In the genomic region with DNA sequence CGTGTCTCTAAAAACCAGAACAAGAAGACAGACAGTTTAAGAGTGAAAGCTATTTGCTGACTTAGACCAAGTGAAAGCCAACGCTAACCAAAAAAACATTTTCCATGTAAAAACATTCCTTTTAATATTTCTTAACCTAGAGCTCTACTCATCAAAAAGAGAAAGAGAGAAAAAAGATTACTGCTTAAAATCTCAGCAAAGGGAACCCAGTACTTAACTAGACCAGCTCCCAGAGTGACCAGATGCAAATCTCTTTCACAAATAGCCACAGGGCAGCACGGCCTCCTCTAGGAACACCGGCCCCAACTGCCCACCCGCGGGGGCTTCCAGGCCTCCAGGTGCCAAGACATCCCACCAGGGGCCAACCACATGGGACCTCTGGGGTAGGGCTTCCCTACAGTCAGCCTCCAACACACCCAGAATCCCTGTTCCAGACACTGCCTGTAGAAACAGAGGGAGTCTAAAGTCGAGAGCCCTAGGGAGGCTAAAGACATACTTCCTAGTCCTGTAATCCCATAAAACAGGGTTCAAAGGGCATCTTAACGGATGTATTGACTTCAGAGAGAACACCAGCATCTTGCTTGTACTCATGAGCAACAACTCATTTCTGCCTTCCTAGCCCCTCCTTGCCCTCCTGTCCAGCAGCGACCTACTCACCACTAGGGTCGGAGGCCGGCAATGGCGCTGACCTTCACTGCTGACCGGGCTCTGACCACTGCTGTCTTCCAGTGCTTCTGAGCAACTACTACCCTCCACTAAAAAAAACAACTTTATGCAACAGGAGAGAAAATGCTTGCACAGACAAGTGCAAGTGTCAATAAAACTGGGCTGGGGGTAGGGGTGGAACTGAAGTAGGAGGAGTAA, we compare ENCODE assay signal across 1 cellular context.
TF ChIP-seq lines count a peak whose summit lies in the region.

No MANE protein-coding gene starts in this region.

TF ChIP-seq in HepG2, 621 proteins besides CTCF, POLR2A, EP300 and RAD21 (continued from another document and continues in another):
- no peak for TF ChIP-seq ZNF282 (IDR thresholded peaks at IDR 0.05; ENCODE audit: partially characterized antibody)
- TF ChIP-seq, protein P1, sequence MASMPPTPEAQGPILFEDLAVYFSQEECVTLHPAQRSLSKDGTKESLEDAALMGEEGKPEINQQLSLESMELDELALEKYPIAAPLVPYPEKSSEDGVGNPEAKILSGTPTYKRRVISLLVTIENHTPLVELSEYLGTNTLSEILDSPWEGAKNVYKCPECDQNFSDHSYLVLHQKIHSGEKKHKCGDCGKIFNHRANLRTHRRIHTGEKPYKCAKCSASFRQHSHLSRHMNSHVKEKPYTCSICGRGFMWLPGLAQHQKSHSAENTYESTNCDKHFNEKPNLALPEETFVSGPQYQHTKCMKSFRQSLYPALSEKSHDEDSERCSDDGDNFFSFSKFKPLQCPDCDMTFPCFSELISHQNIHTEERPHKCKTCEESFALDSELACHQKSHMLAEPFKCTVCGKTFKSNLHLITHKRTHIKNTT (CRISPR knock-in tag; IDR thresholded peaks at IDR 0.05) = no peak
- TF ChIP-seq, protein P2, sequence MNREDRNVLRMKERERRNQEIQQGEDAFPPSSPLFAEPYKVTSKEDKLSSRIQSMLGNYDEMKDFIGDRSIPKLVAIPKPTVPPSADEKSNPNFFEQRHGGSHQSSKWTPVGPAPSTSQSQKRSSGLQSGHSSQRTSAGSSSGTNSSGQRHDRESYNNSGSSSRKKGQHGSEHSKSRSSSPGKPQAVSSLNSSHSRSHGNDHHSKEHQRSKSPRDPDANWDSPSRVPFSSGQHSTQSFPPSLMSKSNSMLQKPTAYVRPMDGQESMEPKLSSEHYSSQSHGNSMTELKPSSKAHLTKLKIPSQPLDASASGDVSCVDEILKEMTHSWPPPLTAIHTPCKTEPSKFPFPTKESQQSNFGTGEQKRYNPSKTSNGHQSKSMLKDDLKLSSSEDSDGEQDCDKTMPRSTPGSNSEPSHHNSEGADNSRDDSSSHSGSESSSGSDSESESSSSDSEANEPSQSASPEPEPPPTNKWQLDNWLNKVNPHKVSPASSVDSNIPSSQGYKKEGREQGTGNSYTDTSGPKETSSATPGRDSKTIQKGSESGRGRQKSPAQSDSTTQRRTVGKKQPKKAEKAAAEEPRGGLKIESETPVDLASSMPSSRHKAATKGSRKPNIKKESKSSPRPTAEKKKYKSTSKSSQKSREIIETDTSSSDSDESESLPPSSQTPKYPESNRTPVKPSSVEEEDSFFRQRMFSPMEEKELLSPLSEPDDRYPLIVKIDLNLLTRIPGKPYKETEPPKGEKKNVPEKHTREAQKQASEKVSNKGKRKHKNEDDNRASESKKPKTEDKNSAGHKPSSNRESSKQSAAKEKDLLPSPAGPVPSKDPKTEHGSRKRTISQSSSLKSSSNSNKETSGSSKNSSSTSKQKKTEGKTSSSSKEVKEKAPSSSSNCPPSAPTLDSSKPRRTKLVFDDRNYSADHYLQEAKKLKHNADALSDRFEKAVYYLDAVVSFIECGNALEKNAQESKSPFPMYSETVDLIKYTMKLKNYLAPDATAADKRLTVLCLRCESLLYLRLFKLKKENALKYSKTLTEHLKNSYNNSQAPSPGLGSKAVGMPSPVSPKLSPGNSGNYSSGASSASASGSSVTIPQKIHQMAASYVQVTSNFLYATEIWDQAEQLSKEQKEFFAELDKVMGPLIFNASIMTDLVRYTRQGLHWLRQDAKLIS (CRISPR knock-in tag; IDR thresholded peaks at IDR 0.05) = no peak
- no peak for TF ChIP-seq MLLT10 (CRISPR knock-in tag; IDR thresholded peaks at IDR 0.05)
- no peak for TF ChIP-seq MED1 (CRISPR knock-in tag; IDR thresholded peaks at IDR 0.05)
- TF ChIP-seq ZNF350 (CRISPR knock-in tag; IDR thresholded peaks at IDR 0.05; ENCODE audit: borderline replicate concordance, low read depth) = no peak; the same call in 1 of the 2 replicates
- no peak for TF ChIP-seq SRSF9 (IDR thresholded peaks at IDR 0.05; ENCODE audit: borderline replicate concordance, insufficient read depth, low read depth, low read length, poor library complexity, severe bottlenecking)
- no peak for TF ChIP-seq ZNF136 (CRISPR knock-in tag; IDR thresholded peaks at IDR 0.05; ENCODE audit: low read depth)
- TF ChIP-seq, protein P3, sequence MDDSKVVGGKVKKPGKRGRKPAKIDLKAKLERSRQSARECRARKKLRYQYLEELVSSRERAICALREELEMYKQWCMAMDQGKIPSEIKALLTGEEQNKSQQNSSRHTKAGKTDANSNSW (CRISPR knock-in tag; IDR thresholded peaks at IDR 0.05; ENCODE audit: borderline replicate concordance) = no peak
- TF ChIP-seq AGO2 (optimal IDR thresholded peaks at IDR 0.05; ENCODE audit: low read depth, low read length) = no peak
- TF ChIP-seq, protein P4, sequence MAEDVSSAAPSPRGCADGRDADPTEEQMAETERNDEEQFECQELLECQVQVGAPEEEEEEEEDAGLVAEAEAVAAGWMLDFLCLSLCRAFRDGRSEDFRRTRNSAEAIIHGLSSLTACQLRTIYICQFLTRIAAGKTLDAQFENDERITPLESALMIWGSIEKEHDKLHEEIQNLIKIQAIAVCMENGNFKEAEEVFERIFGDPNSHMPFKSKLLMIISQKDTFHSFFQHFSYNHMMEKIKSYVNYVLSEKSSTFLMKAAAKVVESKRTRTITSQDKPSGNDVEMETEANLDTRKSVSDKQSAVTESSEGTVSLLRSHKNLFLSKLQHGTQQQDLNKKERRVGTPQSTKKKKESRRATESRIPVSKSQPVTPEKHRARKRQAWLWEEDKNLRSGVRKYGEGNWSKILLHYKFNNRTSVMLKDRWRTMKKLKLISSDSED (CRISPR knock-in tag; IDR thresholded peaks at IDR 0.05) = no peak
- TF ChIP-seq ARNT (IDR thresholded peaks at IDR 0.05) = no peak
- no peak for TF ChIP-seq SRF (IDR thresholded peaks at IDR 0.05; ENCODE audit: low read depth, low read length)
- TF ChIP-seq ARHGAP35 (CRISPR knock-in tag; IDR thresholded peaks at IDR 0.05; ENCODE audit: borderline replicate concordance) = no peak
- no peak for TF ChIP-seq KLF15 (CRISPR knock-in tag; IDR thresholded peaks at IDR 0.05; ENCODE audit: borderline replicate concordance)
- TF ChIP-seq, protein P5, sequence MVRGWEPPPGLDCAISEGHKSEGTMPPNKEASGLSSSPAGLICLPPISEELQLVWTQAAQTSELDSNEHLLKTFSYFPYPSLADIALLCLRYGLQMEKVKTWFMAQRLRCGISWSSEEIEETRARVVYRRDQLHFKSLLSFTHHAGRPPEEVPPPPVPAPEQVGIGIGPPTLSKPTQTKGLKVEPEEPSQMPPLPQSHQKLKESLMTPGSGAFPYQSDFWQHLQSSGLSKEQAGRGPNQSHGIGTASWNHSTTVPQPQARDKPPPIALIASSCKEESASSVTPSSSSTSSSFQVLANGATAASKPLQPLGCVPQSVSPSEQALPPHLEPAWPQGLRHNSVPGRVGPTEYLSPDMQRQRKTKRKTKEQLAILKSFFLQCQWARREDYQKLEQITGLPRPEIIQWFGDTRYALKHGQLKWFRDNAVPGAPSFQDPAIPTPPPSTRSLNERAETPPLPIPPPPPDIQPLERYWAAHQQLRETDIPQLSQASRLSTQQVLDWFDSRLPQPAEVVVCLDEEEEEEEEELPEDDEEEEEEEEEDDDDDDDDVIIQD (CRISPR knock-in tag; IDR thresholded peaks at IDR 0.05; ENCODE audit: low read depth) = peak; percentile 35; the same call in 1 of the 2 replicates
- TF ChIP-seq ZNF382 (CRISPR knock-in tag; IDR thresholded peaks at IDR 0.05; ENCODE audit: borderline replicate concordance) = no peak
- TF ChIP-seq, protein P6, sequence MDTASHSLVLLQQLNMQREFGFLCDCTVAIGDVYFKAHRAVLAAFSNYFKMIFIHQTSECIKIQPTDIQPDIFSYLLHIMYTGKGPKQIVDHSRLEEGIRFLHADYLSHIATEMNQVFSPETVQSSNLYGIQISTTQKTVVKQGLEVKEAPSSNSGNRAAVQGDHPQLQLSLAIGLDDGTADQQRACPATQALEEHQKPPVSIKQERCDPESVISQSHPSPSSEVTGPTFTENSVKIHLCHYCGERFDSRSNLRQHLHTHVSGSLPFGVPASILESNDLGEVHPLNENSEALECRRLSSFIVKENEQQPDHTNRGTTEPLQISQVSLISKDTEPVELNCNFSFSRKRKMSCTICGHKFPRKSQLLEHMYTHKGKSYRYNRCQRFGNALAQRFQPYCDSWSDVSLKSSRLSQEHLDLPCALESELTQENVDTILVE (CRISPR knock-in tag; IDR thresholded peaks at IDR 0.05) = no peak
- no peak for TF ChIP-seq CEBPG (CRISPR knock-in tag; IDR thresholded peaks at IDR 0.05)
- no peak for TF ChIP-seq GABPA (IDR thresholded peaks at IDR 0.05; ENCODE audit: low read depth, low read length)
- no peak for TF ChIP-seq GABPA (CRISPR knock-in tag; IDR thresholded peaks at IDR 0.05; ENCODE audit: low read depth)
- no peak for TF ChIP-seq DNMT3B (CRISPR knock-in tag; conservative IDR thresholded peaks at IDR 0.05)
- TF ChIP-seq SIN3B (IDR thresholded peaks at IDR 0.05; ENCODE audit: low read length) = no peak
- no peak for TF ChIP-seq ZNF773 (CRISPR knock-in tag; IDR thresholded peaks at IDR 0.05; ENCODE audit: borderline replicate concordance)
- TF ChIP-seq RBM39 (IDR thresholded peaks at IDR 0.05; ENCODE audit: low read depth, low read length, poor library complexity, severe bottlenecking) = no peak
- TF ChIP-seq ZNF205 (CRISPR knock-in tag; IDR thresholded peaks at IDR 0.05) = no peak
- TF ChIP-seq ZNF724P (CRISPR knock-in tag; IDR thresholded peaks at IDR 0.05; ENCODE audit: borderline replicate concordance) = no peak
- TF ChIP-seq SIN3A (IDR thresholded peaks at IDR 0.05; ENCODE audit: borderline replicate concordance, low read depth, low read length) = no peak
- no peak for TF ChIP-seq ETV6 (CRISPR knock-in tag; conservative IDR thresholded peaks at IDR 0.05)
- no peak for TF ChIP-seq ZNF644 (CRISPR knock-in tag; IDR thresholded peaks at IDR 0.05; ENCODE audit: low read depth)
- TF ChIP-seq, protein P7, sequence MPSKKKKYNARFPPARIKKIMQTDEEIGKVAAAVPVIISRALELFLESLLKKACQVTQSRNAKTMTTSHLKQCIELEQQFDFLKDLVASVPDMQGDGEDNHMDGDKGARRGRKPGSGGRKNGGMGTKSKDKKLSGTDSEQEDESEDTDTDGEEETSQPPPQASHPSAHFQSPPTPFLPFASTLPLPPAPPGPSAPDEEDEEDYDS (CRISPR knock-in tag; IDR thresholded peaks at IDR 0.05) = no peak
- TF ChIP-seq ZNF782 (CRISPR knock-in tag; IDR thresholded peaks at IDR 0.05; ENCODE audit: borderline replicate concordance) = no peak
- TF ChIP-seq TEAD2 (CRISPR knock-in tag; IDR thresholded peaks at IDR 0.05) = no peak
- TF ChIP-seq MEIS1 (CRISPR knock-in tag; IDR thresholded peaks at IDR 0.05; ENCODE audit: borderline replicate concordance) = no peak
- no peak for TF ChIP-seq ZNF367 (CRISPR knock-in tag; IDR thresholded peaks at IDR 0.05; ENCODE audit: borderline replicate concordance)
- no peak for TF ChIP-seq PHF5A (CRISPR knock-in tag; IDR thresholded peaks at IDR 0.05; ENCODE audit: low read depth, unreplicated experiment)
- TF ChIP-seq ONECUT2 (CRISPR knock-in tag; IDR thresholded peaks at IDR 0.05) = no peak
- TF ChIP-seq, protein P8, sequence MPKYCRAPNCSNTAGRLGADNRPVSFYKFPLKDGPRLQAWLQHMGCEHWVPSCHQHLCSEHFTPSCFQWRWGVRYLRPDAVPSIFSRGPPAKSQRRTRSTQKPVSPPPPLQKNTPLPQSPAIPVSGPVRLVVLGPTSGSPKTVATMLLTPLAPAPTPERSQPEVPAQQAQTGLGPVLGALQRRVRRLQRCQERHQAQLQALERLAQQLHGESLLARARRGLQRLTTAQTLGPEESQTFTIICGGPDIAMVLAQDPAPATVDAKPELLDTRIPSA (CRISPR knock-in tag; IDR thresholded peaks at IDR 0.05; ENCODE audit: borderline replicate concordance) = no peak
- peak; percentile 38; the same call in 1 of the 2 replicates for TF ChIP-seq HOXA3 (CRISPR knock-in tag; IDR thresholded peaks at IDR 0.05)
- TF ChIP-seq ZNF672 (CRISPR knock-in tag; IDR thresholded peaks at IDR 0.05) = no peak
- TF ChIP-seq ZNF766 (CRISPR knock-in tag; IDR thresholded peaks at IDR 0.05; ENCODE audit: borderline replicate concordance) = no peak
- TF ChIP-seq ZNF776 (CRISPR knock-in tag; IDR thresholded peaks at IDR 0.05) = no peak
- peak; percentile 36 for TF ChIP-seq XRCC5 (optimal IDR thresholded peaks at IDR 0.05; ENCODE audit: low read length)
- TF ChIP-seq RXRB (CRISPR knock-in tag; IDR thresholded peaks at IDR 0.05; ENCODE audit: borderline replicate concordance) = no peak; the same call in none of the 2 replicates
- no peak for TF ChIP-seq SYNCRIP (IDR thresholded peaks at IDR 0.05; ENCODE audit: insufficient read depth, low read depth, low read length)
- TF ChIP-seq NBN (conservative IDR thresholded peaks at IDR 0.05) = no peak
- peak; percentile 81 for TF ChIP-seq HDAC2 (CRISPR knock-in tag; IDR thresholded peaks at IDR 0.05)
- TF ChIP-seq MAFF (IDR thresholded peaks at IDR 0.05; ENCODE audit: low read depth, low read length) = no peak
- TF ChIP-seq RXRA (CRISPR knock-in tag; IDR thresholded peaks at IDR 0.05) = peak; percentile 42; the same call in 1 of the 2 replicates
- TF ChIP-seq, protein P9, sequence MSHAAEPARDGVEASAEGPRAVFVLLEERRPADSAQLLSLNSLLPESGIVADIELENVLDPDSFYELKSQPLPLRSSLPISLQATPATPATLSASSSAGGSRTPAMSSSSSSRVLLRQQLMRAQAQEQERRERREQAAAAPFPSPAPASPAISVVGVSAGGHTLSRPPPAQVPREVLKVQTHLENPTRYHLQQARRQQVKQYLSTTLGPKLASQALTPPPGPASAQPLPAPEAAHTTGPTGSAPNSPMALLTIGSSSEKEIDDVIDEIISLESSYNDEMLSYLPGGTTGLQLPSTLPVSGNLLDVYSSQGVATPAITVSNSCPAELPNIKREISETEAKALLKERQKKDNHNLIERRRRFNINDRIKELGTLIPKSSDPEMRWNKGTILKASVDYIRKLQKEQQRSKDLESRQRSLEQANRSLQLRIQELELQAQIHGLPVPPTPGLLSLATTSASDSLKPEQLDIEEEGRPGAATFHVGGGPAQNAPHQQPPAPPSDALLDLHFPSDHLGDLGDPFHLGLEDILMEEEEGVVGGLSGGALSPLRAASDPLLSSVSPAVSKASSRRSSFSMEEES (CRISPR knock-in tag; IDR thresholded peaks at IDR 0.05) = no peak
- TF ChIP-seq ZBTB20 (CRISPR knock-in tag; IDR thresholded peaks at IDR 0.05; ENCODE audit: borderline replicate concordance, low read depth) = no peak
- TF ChIP-seq, protein P10, sequence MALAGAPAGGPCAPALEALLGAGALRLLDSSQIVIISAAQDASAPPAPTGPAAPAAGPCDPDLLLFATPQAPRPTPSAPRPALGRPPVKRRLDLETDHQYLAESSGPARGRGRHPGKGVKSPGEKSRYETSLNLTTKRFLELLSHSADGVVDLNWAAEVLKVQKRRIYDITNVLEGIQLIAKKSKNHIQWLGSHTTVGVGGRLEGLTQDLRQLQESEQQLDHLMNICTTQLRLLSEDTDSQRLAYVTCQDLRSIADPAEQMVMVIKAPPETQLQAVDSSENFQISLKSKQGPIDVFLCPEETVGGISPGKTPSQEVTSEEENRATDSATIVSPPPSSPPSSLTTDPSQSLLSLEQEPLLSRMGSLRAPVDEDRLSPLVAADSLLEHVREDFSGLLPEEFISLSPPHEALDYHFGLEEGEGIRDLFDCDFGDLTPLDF (CRISPR knock-in tag; IDR thresholded peaks at IDR 0.05) = no peak
